In the genomic region with DNA sequence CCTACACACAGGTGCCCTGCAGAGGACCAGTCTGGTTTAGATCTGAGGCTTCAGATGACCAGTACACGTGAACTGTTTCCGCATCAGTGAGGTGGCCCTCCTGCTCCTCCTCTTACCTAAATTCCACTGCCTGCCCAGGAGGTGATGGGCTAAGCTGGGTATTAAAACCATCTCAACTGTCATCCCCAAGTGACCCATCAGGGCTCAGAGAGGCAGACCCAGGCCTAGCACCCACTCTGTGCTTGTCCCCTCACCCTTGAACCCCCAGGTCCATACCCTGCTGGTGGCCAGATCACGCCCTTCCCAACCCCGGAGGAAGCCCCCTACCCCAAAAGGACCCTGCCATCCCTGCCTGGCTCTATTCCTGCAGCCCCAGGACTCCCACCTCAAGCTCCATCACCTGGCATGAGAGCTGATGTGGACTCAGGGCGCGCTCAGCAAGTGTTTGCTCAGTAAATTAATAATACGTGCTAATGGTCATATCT, we compare ENCODE assay signal across 29 cellular contexts. TPM values are rescaled to one million over a fixed set of nuclear protein-coding genes. Genes with fewer than 3 reads are reported as not detected.
DNase-seq lines count a peak whose midpoint lies in the region; ATAC-seq and TF ChIP-seq lines count a peak whose summit lies in the region.
"Had no signal": no experiment of that assay in that cellular context is flagged by ENCODE, and none has a peak within 500 bp of the region (broad histone marks: within the 10 kb centered on the region; RNA-seq: fewer than 3 reads in every experiment).

No MANE protein-coding gene starts in this region.

- no peak for DNase-seq in CD4-positive, CD25-positive, alpha-beta regulatory T cell
- DNase-seq in naive thymus-derived CD4-positive, alpha-beta T cell: no peak
- DNase-seq in uterus: no peak
- DNase-seq in NCI-H1694 (lab: John Stamatoyannopoulos, UW): no peak
- DNase-seq: activated CD4-positive, alpha-beta T cell treated with anti-CD3 and anti-CD28 coated beads, Interleukin-2, amount 10 ng/mL, durations not matched to agents 24 days and 14 days; aorta; Calu3; DMS79; foreskin keratinocyte; GM23248; IMR-90; left ventricle myocardium inferior; NCI-H1436 treated with DMSO at 0.1 percent for 48 hours; occipital lobe; stimulated activated CD4-positive, alpha-beta T cell treated with anti-CD3 and anti-CD28 coated beads, Interleukin-4, amount 100 ng/mL, for 1 hour; upper lobe of left lung had no signal

- H3K9ac ChIP-seq in BLaER1: no peak overlapping the region
- H3K9ac ChIP-seq: GM23248 had no signal

- H3K9me3 ChIP-seq in BLaER1: no peaks in the 10 kb centered on the region
- no peaks in the 10 kb centered on the region for H3K9me3 ChIP-seq in CD4-positive, CD25-positive, alpha-beta regulatory T cell (ENCODE audit: control insufficient read depth in 2 of 2, low read length in 2 of 2)
- H3K9me3 ChIP-seq in naive thymus-derived CD4-positive, alpha-beta T cell (ENCODE audit: control insufficient read depth in 2 of 3, low read length in 3 of 3): no peaks in the 10 kb centered on the region
- H3K9me3 ChIP-seq in uterus: no peaks in the 10 kb centered on the region
- H3K9me3 ChIP-seq: esophagus muscularis mucosa, heart left ventricle, left ventricle myocardium inferior, prostate gland, upper lobe of left lung had no signal

- intact Hi-C loops in naive thymus-derived CD4-positive, alpha-beta T cell (cut with micrococcal nuclease): no loop called here
- intact Hi-C loops in uterus (cut with DNase I; ENCODE audit: low total_unique reads): loop anchor here (10.0 kb wide), 1 partner anchor 166 kb away; no protein-coding TSS in a partner anchor

- H3K4me3 ChIP-seq in BLaER1 (no peak overlapping the region), uterus (no peak overlapping the region)
- H3K4me3 ChIP-seq in CD4-positive, CD25-positive, alpha-beta regulatory T cell (ENCODE audit: low read depth, low read length): no peak overlapping the region
- H3K4me3 ChIP-seq in naive thymus-derived CD4-positive, alpha-beta T cell (ENCODE audit: low read length): no peak overlapping the region
- H3K4me3 ChIP-seq: coronary artery, esophagus muscularis mucosa, GM23248, heart left ventricle, left ventricle myocardium inferior, prostate gland, upper lobe of left lung had no signal

- H3K4me2 ChIP-seq in BLaER1: peak overlapping the region; percentile 94; the same call in 1 of the 2 replicates

- ATAC-seq in CD4-positive, CD25-positive, alpha-beta regulatory T cell (ENCODE audit: low read depth in 2 of 2): no peak
- ATAC-seq in activated T-helper 17 cell treated with anti-CD3 and anti-CD28 coated beads, Interleukin-2, amount 50 U/mL, for 72 hours (replicated peaks): no peak
- ATAC-seq in naive thymus-derived CD4-positive, alpha-beta T cell: no peak
- ATAC-seq in GM18511 (IDR thresholded peaks at IDR 0.05; ENCODE audit: unreplicated experiment) (no peak), GM19463 (IDR thresholded peaks at IDR 0.05; ENCODE audit: unreplicated experiment) (no peak)
- ATAC-seq: activated naive CD4-positive, alpha-beta T cell treated with anti-CD3 and anti-CD28 coated beads, Interleukin-2, amount 50 U/mL, for 72 hours; foreskin keratinocyte; heart left ventricle; Right ventricle myocardium inferior; SK-N-SH treated with all-trans-retinoic acid at 6 μM for 48 hours had no signal

- H3K27ac Mint-ChIP-seq in CD4-positive, CD25-positive, alpha-beta regulatory T cell: peak overlapping the region in 2 of 3 donors; percentile 91 to 99
- H3K27ac Mint-ChIP-seq in activated T-helper 17 cell treated with anti-CD3 and anti-CD28 coated beads, Interleukin-2, amount 50 U/mL, for 72 hours: peak overlapping the region; percentile 73
- peak overlapping the region; percentile 42 to 98 (median 94) for H3K27ac Mint-ChIP-seq in naive thymus-derived CD4-positive, alpha-beta T cell

- POLR2A ChIA-PET in naive thymus-derived CD4-positive, alpha-beta T cell (lab: Charles Lee): interaction anchor here (0.5 to 2.1 kb wide), 2 partner anchors 20 to 431 kb away, joined by 3 to 11 read pairs; a partner anchor contains a TSS

- peak overlapping the region in 1 of 4 donors; percentile 11 for H3K4me3 Mint-ChIP-seq in CD4-positive, CD25-positive, alpha-beta regulatory T cell
- H3K4me3 Mint-ChIP-seq in activated T-helper 17 cell treated with anti-CD3 and anti-CD28 coated beads, Interleukin-2, amount 50 U/mL, for 72 hours: peak overlapping the region; percentile 22
- peak overlapping the region in 2 of 10 donors; percentile 37 to 50 for H3K4me3 Mint-ChIP-seq in naive thymus-derived CD4-positive, alpha-beta T cell
- H3K4me3 Mint-ChIP-seq: activated CD4-positive, alpha-beta T cell treated with anti-CD3 and anti-CD28 coated beads, Interleukin-2, amount 10 ng/mL, durations not matched to agents 24 days and 14 days had no signal

- H4K20me1 ChIP-seq in BLaER1: peaks cover 7% of the 10 kb centered on the region; the same call in 1 of the 2 replicates

- no peak for TF ChIP-seq POLR2A in uterus (IDR thresholded peaks at IDR 0.05)

- no peaks in the 10 kb centered on the region for H3K27me3 Mint-ChIP-seq in CD4-positive, CD25-positive, alpha-beta regulatory T cell
- no peaks in the 10 kb centered on the region for H3K27me3 Mint-ChIP-seq in activated T-helper 17 cell treated with anti-CD3 and anti-CD28 coated beads, Interleukin-2, amount 50 U/mL, for 72 hours
- no peaks in the 10 kb centered on the region for H3K27me3 Mint-ChIP-seq in naive thymus-derived CD4-positive, alpha-beta T cell
- H3K27me3 Mint-ChIP-seq: activated CD4-positive, alpha-beta T cell treated with anti-CD3 and anti-CD28 coated beads, Interleukin-2, amount 10 ng/mL, durations not matched to agents 24 days and 14 days had no signal

- H3K27ac ChIP-seq in BLaER1 (peak overlapping the region; percentile 84; the same call in 1 of the 2 replicates), uterus (no peak overlapping the region)
- H3K27ac ChIP-seq in CD4-positive, CD25-positive, alpha-beta regulatory T cell (ENCODE audit: insufficient read depth, low read length, poor library complexity, severe bottlenecking): no peak overlapping the region
- peak overlapping the region; percentile 62 for H3K27ac ChIP-seq in naive thymus-derived CD4-positive, alpha-beta T cell (ENCODE audit: low read depth, low read length)
- H3K27ac ChIP-seq: coronary artery, esophagus muscularis mucosa, foreskin keratinocyte, GM23248, left ventricle myocardium inferior, prostate gland, upper lobe of left lung, VCaP had no signal

- CTCF ChIA-PET in naive thymus-derived CD4-positive, alpha-beta T cell (lab: Charles Lee): interaction anchor here (0.5 to 2.1 kb wide), 5 partner anchors 11 to 170 kb away, joined by 3 to 9 read pairs (median 4); no protein-coding TSS in a partner anchor

- H3K36me3 ChIP-seq in BLaER1 (peaks cover 30% of the 10 kb centered on the region; the same call in 1 of the 2 replicates), uterus (no peaks in the 10 kb centered on the region)
- H3K36me3 ChIP-seq in CD4-positive, CD25-positive, alpha-beta regulatory T cell (ENCODE audit: control insufficient read depth, insufficient read depth, low read length): no peaks in the 10 kb centered on the region
- H3K36me3 ChIP-seq in naive thymus-derived CD4-positive, alpha-beta T cell (ENCODE audit: control insufficient read depth in 2 of 3, insufficient read depth in 3 of 3, low read length in 3 of 3): no peaks in the 10 kb centered on the region
- H3K36me3 ChIP-seq: heart left ventricle, left ventricle myocardium inferior, prostate gland, upper lobe of left lung had no signal

- H3K4me1 ChIP-seq in BLaER1: peaks cover 72% of the 10 kb centered on the region
- peaks cover 13% of the 10 kb centered on the region for H3K4me1 ChIP-seq in CD4-positive, CD25-positive, alpha-beta regulatory T cell (ENCODE audit: control insufficient read depth, insufficient read depth, low read length, poor library complexity, severe bottlenecking)
- H3K4me1 ChIP-seq in naive thymus-derived CD4-positive, alpha-beta T cell (ENCODE audit: control insufficient read depth in 2 of 2, insufficient read depth in 2 of 2, low read length in 2 of 2): peaks cover 13 to 16% of the 10 kb centered on the region in 2 donors
- no peaks in the 10 kb centered on the region for H3K4me1 ChIP-seq in uterus
- H3K4me1 ChIP-seq: foreskin keratinocyte, prostate gland, upper lobe of left lung had no signal

- H3K27me3 ChIP-seq in BLaER1 (no peaks in the 10 kb centered on the region), uterus (no peaks in the 10 kb centered on the region)
- H3K27me3 ChIP-seq in CD4-positive, CD25-positive, alpha-beta regulatory T cell (ENCODE audit: control insufficient read depth, insufficient read depth, low read length): no peaks in the 10 kb centered on the region
- no peaks in the 10 kb centered on the region for H3K27me3 ChIP-seq in naive thymus-derived CD4-positive, alpha-beta T cell (ENCODE audit: control insufficient read depth in 2 of 2, insufficient read depth in 2 of 2, low read length in 2 of 2)
- H3K27me3 ChIP-seq: esophagus muscularis mucosa, foreskin keratinocyte, heart left ventricle, upper lobe of left lung had no signal

- peaks cover 0 to 2% (median 0%) of the 10 kb centered on the region in 7 donors for H3K9me3 Mint-ChIP-seq in CD4-positive, CD25-positive, alpha-beta regulatory T cell
- H3K9me3 Mint-ChIP-seq in activated T-helper 17 cell treated with anti-CD3 and anti-CD28 coated beads, Interleukin-2, amount 50 U/mL, for 72 hours: peaks cover 6% of the 10 kb centered on the region
- peaks cover 0 to 4% (median 0%) of the 10 kb centered on the region in 11 donors for H3K9me3 Mint-ChIP-seq in naive thymus-derived CD4-positive, alpha-beta T cell

- H3K36me3 Mint-ChIP-seq in CD4-positive, CD25-positive, alpha-beta regulatory T cell: no peaks in the 10 kb centered on the region
- H3K36me3 Mint-ChIP-seq in activated T-helper 17 cell treated with anti-CD3 and anti-CD28 coated beads, Interleukin-2, amount 50 U/mL, for 72 hours (ENCODE audit: low read depth): no peaks in the 10 kb centered on the region
- H3K36me3 Mint-ChIP-seq in naive thymus-derived CD4-positive, alpha-beta T cell: peaks cover 0 to 8% (median 0%) of the 10 kb centered on the region in 5 donors

- peaks cover 0 to 18% (median 12%) of the 10 kb centered on the region in 4 donors for H3K4me1 Mint-ChIP-seq in CD4-positive, CD25-positive, alpha-beta regulatory T cell
- peaks cover 8% of the 10 kb centered on the region for H3K4me1 Mint-ChIP-seq in activated T-helper 17 cell treated with anti-CD3 and anti-CD28 coated beads, Interleukin-2, amount 50 U/mL, for 72 hours
- H3K4me1 Mint-ChIP-seq in naive thymus-derived CD4-positive, alpha-beta T cell: peaks cover 9 to 19% (median 10%) of the 10 kb centered on the region in 7 donors

- no peak for TF ChIP-seq CTCF in uterus (IDR thresholded peaks at IDR 0.05)

RNA-seq across cellular contexts. Expression of a gene that starts 21.3 kb away (rescaled TPM):
- total RNA-seq in CD4-positive, CD25-positive, alpha-beta regulatory T cell: not detected
- polyA plus RNA-seq in CD4-positive, CD25-positive, alpha-beta regulatory T cell: under 1 TPM in 2 of 4 donors, not detected in 2; 0.15 to 0.29 TPM
- not detected for total RNA-seq in activated T-helper 17 cell treated with anti-CD3 and anti-CD28 coated beads, Interleukin-2, amount 50 U/mL, for 72 hours
- total RNA-seq in naive thymus-derived CD4-positive, alpha-beta T cell: 1 to 10 TPM in 1 of 5 experiments, under 1 TPM in 1, not detected in 3; 0.81 to 1.3 TPM
- under 1 TPM in 1 of 2 donors, not detected in 1; 0.38 TPM for polyA plus RNA-seq in naive thymus-derived CD4-positive, alpha-beta T cell
- 1 to 10 TPM in 2 of 4 donors, not detected in 2; 1.9 to 3.1 TPM for total RNA-seq in uterus
- total RNA-seq: activated CD4-positive, alpha-beta T cell treated with anti-CD3 and anti-CD28 coated beads, Interleukin-2, amount 10 ng/mL, durations not matched to agents 24 days and 14 days; Calu3; foreskin keratinocyte; GM23248; heart left ventricle; IMR-90; left ventricle myocardium inferior; Right ventricle myocardium inferior; T-helper 2 cell treated with Interferon-gamma antibody and Interleukin-4, amounts not matched to agents 100 ng/mL and 5 ng/mL, for 36 hours had no signal
- polyA plus RNA-seq: aorta, GM23248, heart left ventricle, IMR-90 had no signal

RNA-seq across cellular contexts. Expression of a gene that starts 24.8 kb away (rescaled TPM):
- 0.17 TPM for total RNA-seq in CD4-positive, CD25-positive, alpha-beta regulatory T cell
- polyA plus RNA-seq in CD4-positive, CD25-positive, alpha-beta regulatory T cell: under 1 TPM in 3 of 4 donors, not detected in 1; 0.42 to 0.61 (median 0.56) TPM
- total RNA-seq in activated T-helper 17 cell treated with anti-CD3 and anti-CD28 coated beads, Interleukin-2, amount 50 U/mL, for 72 hours: under 1 TPM; 0.61 to 0.80 TPM
- 1 to 10 TPM in 1 of 5 experiments, under 1 TPM in 4; 0.10 to 1.2 (median 0.38) TPM for total RNA-seq in naive thymus-derived CD4-positive, alpha-beta T cell
- under 1 TPM; 0.40 to 0.54 TPM for polyA plus RNA-seq in naive thymus-derived CD4-positive, alpha-beta T cell
- total RNA-seq in uterus: 10 to 100 TPM in 3 of 4 donors, 1 to 10 TPM in 1; 8.8 to 28.7 (median 14.7) TPM
- total RNA-seq: activated CD4-positive, alpha-beta T cell treated with anti-CD3 and anti-CD28 coated beads, Interleukin-2, amount 10 ng/mL, durations not matched to agents 24 days and 14 days; T-helper 2 cell treated with Interferon-gamma antibody and Interleukin-4, amounts not matched to agents 100 ng/mL and 5 ng/mL, for 36 hours had no signal

RNA-seq across cellular contexts. Expression of a gene that starts 50.1 kb away (rescaled TPM):
- 3.6 TPM for total RNA-seq in CD4-positive, CD25-positive, alpha-beta regulatory T cell
- under 1 TPM in 2 of 4 donors, not detected in 2; 0.05 to 0.06 TPM for polyA plus RNA-seq in CD4-positive, CD25-positive, alpha-beta regulatory T cell
- total RNA-seq in activated T-helper 17 cell treated with anti-CD3 and anti-CD28 coated beads, Interleukin-2, amount 50 U/mL, for 72 hours: 1 to 10 TPM in 1 of 2 donors, under 1 TPM in 1; 0.37 to 2.0 TPM
- total RNA-seq in naive thymus-derived CD4-positive, alpha-beta T cell: 1 to 10 TPM in 1 of 5 experiments, under 1 TPM in 3, not detected in 1; 0.12 to 2.0 (median 0.31) TPM
- polyA plus RNA-seq in naive thymus-derived CD4-positive, alpha-beta T cell: not detected
- 10 to 100 TPM in 2 of 4 donors, 1 to 10 TPM in 2; 5.6 to 21.6 (median 12.1) TPM for total RNA-seq in uterus

RNA-seq across cellular contexts. Expression of a gene that starts 59.9 kb away (rescaled TPM):
- total RNA-seq in CD4-positive, CD25-positive, alpha-beta regulatory T cell: 66.3 TPM
- 1 to 10 TPM; 2.6 to 7.1 (median 2.8) TPM for polyA plus RNA-seq in CD4-positive, CD25-positive, alpha-beta regulatory T cell
- 10 to 100 TPM; 43.3 to 50.3 TPM for total RNA-seq in activated T-helper 17 cell treated with anti-CD3 and anti-CD28 coated beads, Interleukin-2, amount 50 U/mL, for 72 hours
- total RNA-seq in naive thymus-derived CD4-positive, alpha-beta T cell: 100 to 1,000 TPM in 1 of 5 experiments, 10 to 100 TPM in 4; 56.2 to 103 (median 94.3) TPM
- polyA plus RNA-seq in naive thymus-derived CD4-positive, alpha-beta T cell: 10 to 100 TPM in 1 of 2 donors, 1 to 10 TPM in 1; 6.1 to 19.1 TPM
- 10 to 100 TPM; 10.6 to 93.3 (median 28.3) TPM for total RNA-seq in uterus

Comparison
In these comparisons a context has a peak if more than half of its experiments do, and no peak if none do; other contexts are left out.
1. H3K27ac ChIP-seq: peak in BLaER1 (single experiment) and naive thymus-derived CD4-positive, alpha-beta T cell (single experiment); none in CD4-positive, CD25-positive, alpha-beta regulatory T cell (single experiment) and uterus (0 of 2).
2. Peak in every context shown above with its lines, with median percentiles within 50 percentile points of each other: H3K27ac Mint-ChIP-seq.